In the genomic region with DNA sequence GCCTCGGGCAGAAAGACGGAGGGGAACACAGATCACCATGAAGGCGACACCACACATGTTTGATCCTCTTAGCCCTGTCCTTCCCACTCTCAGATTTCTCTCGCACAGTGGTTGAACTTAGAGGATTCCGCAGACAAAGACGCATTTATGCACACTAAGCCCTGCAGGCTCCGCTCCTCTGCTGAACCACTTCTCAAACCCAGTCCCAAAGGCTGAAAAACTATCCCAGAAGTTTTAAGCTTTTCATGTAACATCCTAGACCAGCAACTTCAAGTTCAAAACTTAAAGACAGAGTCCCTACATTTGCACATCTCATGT, we compare ENCODE assay signal across 14 cellular contexts.
"Had no signal": no experiment of that assay in that cellular context is flagged by ENCODE, and none has a peak within 500 bp of the region (broad histone marks: within the 10 kb centered on the region; RNA-seq: fewer than 3 reads in every experiment).

No MANE protein-coding gene starts in this region.

- H3K27ac Mint-ChIP-seq: natural killer cell had no signal

- H3K4me1 Mint-ChIP-seq: central memory CD8-positive, alpha-beta T cell; natural killer cell had no signal

- H3K27ac ChIP-seq: epithelial cell of prostate, esophagus muscularis mucosa, neutrophil, psoas muscle, right lobe of liver had no signal

- H3K9me3 ChIP-seq: esophagus muscularis mucosa, mucosa of descending colon, neutrophil, psoas muscle, right lobe of liver had no signal

- H3K36me3 Mint-ChIP-seq: natural killer cell had no signal

- H3K27me3 ChIP-seq: esophagus muscularis mucosa, neutrophil, right lobe of liver had no signal

- H3K4me1 ChIP-seq: esophagus muscularis mucosa, psoas muscle, right lobe of liver had no signal

- H3K27me3 Mint-ChIP-seq: central memory CD8-positive, alpha-beta T cell had no signal

- DNase-seq: effector memory CD4-positive, alpha-beta T cell; left cardiac atrium; mucosa of descending colon; natural killer cell; psoas muscle; retina; right lobe of liver; small intestine; stimulated activated CD4-positive, alpha-beta T cell treated with anti-CD3 and anti-CD28 coated beads, Interleukin-2, amount 100 ng/mL, for 48 hours; stimulated activated naive CD4-positive, alpha-beta T cell treated with Interleukin-2 at 50 U/mL for 16 hours had no signal

- H3K4me3 Mint-ChIP-seq: central memory CD8-positive, alpha-beta T cell; natural killer cell had no signal

- H3K36me3 ChIP-seq: esophagus muscularis mucosa, neutrophil, right lobe of liver had no signal

- H3K4me3 ChIP-seq: esophagus muscularis mucosa, mucosa of descending colon, psoas muscle, right lobe of liver had no signal
